ENCODE assay signal across 1 cellular context in the genomic region with DNA sequence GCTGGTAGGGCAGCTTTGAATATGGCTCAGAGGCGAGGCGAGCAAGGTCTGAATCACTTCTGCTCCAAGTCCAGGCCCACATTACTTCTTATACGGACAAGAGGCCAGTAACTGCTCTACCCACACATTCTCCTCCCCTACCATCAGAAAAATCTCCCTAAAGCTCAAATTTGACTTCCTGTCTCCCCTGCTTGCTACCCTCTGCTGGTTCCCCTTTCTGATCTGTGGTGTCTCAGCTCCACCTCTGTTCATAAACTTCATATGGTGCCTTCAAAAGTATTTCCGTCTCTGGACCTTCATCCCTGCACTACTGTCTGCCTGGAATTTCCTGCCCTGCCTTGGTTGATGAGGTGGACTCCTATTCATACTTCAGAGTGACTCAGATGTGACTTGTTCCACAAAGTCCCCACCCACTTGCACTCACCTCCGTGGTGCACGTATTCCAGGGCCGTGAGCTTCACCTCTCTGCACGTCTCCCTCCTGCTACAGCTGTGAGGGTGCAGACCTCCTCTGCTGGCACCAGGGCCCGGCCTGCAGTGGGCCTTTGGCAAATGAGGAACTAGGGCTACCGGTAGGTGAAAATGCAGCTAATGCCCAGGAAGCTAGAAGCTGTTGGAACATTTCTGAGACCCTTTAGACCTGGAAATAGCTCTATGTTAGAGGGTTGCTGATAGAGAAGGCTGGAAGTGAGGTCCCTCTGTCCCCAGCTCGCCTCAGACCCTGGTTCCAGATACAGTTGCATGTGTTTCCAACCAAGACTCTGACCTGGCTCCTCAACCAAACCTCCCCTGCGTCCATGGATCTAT.
TF ChIP-seq lines count a peak whose summit lies in the region.

No MANE protein-coding gene starts in this region.

TF ChIP-seq in K562, 482 proteins besides CTCF, POLR2A, EP300 and RAD21 (continued from another document):
- 0 out of 2 replicates have a peak, but pooled peaks have one; percentile 29 for TF ChIP-seq SPI1 (IDR thresholded peaks at IDR 0.05; ENCODE audit: borderline replicate concordance, low read depth, low read length)
- TF ChIP-seq HNRNPK (IDR thresholded peaks at IDR 0.05; ENCODE audit: low read depth, low read length, poor library complexity, severe bottlenecking): peak; percentile 56
- TF ChIP-seq BCOR (IDR thresholded peaks at IDR 0.05): peak; percentile 37; the same call in 1 of the 2 replicates
- TF ChIP-seq, protein P1, sequence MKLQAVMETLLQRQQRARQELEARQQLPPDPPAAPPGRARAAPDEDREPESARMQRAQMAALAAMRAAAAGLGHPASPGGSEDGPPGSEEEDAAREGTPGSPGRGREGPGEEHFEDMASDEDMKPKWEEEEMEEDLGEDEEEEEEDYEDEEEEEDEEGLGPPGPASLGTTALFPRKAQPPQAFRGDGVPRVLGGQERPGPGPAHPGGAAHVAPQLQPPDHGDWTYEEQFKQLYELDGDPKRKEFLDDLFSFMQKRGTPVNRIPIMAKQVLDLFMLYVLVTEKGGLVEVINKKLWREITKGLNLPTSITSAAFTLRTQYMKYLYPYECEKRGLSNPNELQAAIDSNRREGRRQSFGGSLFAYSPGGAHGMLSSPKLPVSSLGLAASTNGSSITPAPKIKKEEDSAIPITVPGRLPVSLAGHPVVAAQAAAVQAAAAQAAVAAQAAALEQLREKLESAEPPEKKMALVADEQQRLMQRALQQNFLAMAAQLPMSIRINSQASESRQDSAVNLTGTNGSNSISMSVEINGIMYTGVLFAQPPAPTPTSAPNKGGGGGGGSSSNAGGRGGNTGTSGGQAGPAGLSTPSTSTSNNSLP (IDR thresholded peaks at IDR 0.05; ENCODE audit: borderline replicate concordance, low read depth, low read length): no peak
